15 cellular contexts compared by ENCODE assay signal in the genomic region with DNA sequence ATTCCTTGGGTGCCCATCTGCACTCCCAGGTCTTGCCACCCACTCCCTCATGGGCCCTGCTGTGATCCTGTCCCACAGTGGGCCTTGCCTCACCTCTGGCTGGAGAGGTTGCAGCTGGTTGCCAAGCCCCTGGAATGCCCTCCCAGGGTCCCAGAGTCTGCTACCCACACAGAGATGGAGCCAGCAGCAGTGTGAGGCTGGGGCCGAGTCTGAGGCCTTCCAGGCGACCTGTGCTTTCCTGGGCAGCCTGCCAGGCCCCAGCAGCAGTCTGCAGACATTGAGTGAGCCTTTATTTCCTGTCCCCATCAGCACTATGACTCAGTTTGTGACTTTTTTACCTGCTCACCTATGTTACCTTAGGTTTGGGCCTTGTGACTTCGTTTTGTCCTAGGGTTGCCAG. TPM values are rescaled to one million over a fixed set of nuclear protein-coding genes. Genes with fewer than 3 reads are reported as not detected.
DNase-seq lines count a peak whose midpoint lies in the region; ATAC-seq and TF ChIP-seq lines count a peak whose summit lies in the region.
"Had no signal": no experiment of that assay in that cellular context is flagged by ENCODE, and none has a peak within 500 bp of the region (broad histone marks: within the 10 kb centered on the region; RNA-seq: fewer than 3 reads in every experiment).

No MANE protein-coding gene starts in this region.

- H3K9me2 ChIP-seq in Loucy (replicated peaks; ENCODE audit: low read depth, low read length): no peaks in the 10 kb centered on the region

- peaks cover 5% of the 10 kb centered on the region for H3K9me3 Mint-ChIP-seq in osteocyte (ENCODE audit: unreplicated experiment)
- H3K9me3 Mint-ChIP-seq: activated naive CD4-positive, alpha-beta T cell treated with anti-CD3 and anti-CD28 coated beads, Interleukin-2, amount 10 ng/mL, durations not matched to agents 7 days and 5 days had no signal

- no peak overlapping the region for H3K4me2 ChIP-seq in Loucy (ENCODE audit: low read depth, low read length, poor library complexity, severe bottlenecking)

- no peaks in the 10 kb centered on the region for H3K27me3 Mint-ChIP-seq in osteocyte (ENCODE audit: unreplicated experiment)
- H3K27me3 Mint-ChIP-seq: activated naive CD4-positive, alpha-beta T cell treated with anti-CD3 and anti-CD28 coated beads, Interleukin-2, amount 10 ng/mL, durations not matched to agents 7 days and 5 days had no signal

- H3K9ac ChIP-seq in Loucy (ENCODE audit: low read depth, low read length, poor library complexity, severe bottlenecking): peak overlapping the region; percentile 9

- H3K4me3 ChIP-seq in Loucy (ENCODE audit: low read length, poor library complexity, severe bottlenecking) (no peak overlapping the region), astrocyte of the spinal cord (ENCODE audit: low read depth, low read length) (no peak overlapping the region)
- H3K4me3 ChIP-seq: gastroesophageal sphincter, lower lobe of right lung had no signal

- H3K4me1 ChIP-seq in Loucy (ENCODE audit: insufficient read depth, low read length, poor library complexity, severe bottlenecking): peaks cover 12% of the 10 kb centered on the region
- H3K4me1 ChIP-seq: lower lobe of right lung had no signal

- no peaks in the 10 kb centered on the region for H3K36me3 Mint-ChIP-seq in osteocyte (ENCODE audit: unreplicated experiment)

- H3K4me3 Mint-ChIP-seq in osteocyte (ENCODE audit: unreplicated experiment): no peak overlapping the region
- H3K4me3 Mint-ChIP-seq: activated naive CD4-positive, alpha-beta T cell treated with anti-CD3 and anti-CD28 coated beads, Interleukin-2, amount 10 ng/mL, durations not matched to agents 7 days and 5 days; T-cell had no signal

- ATAC-seq in HG03025 (IDR thresholded peaks at IDR 0.05; ENCODE audit: low FRiP score, unreplicated experiment): no peak
- ATAC-seq: gastroesophageal sphincter had no signal

- H3F3A ChIP-seq in Loucy (ENCODE audit: low read depth): no peaks in the 10 kb centered on the region

- no peak for TF ChIP-seq CTCF in Loucy (conservative IDR thresholded peaks at IDR 0.05; ENCODE audit: low read length)
- no peak for TF ChIP-seq CTCF in astrocyte of the spinal cord (IDR thresholded peaks at IDR 0.05; ENCODE audit: low read depth, low read length)
- no peak for TF ChIP-seq CTCF in osteocyte (IDR thresholded peaks at IDR 0.05)

- DNase-seq in DMS 273 (lab: John Stamatoyannopoulos, UW; ENCODE audit: unreplicated experiment) (peak; percentile 36), DMS 273 treated with DMSO at 0.1 percent for 48 hours (lab: John Stamatoyannopoulos, UW) (no peak), astrocyte of the spinal cord (ENCODE audit: low read depth, low spot score) (peak; percentile 35), osteocyte (ENCODE audit: extremely low spot score, unreplicated experiment) (no peak), NOMO-1 treated with dmso at 0.1 percent for 144 hours (lab: John Stamatoyannopoulos, UW; ENCODE audit: unreplicated experiment) (no peak)
- no peak for DNase-seq in stimulated activated naive CD4-positive, alpha-beta T cell (lab: John Stamatoyannopoulos, UW)
- DNase-seq: activated naive CD4-positive, alpha-beta T cell treated with anti-CD3 and anti-CD28 coated beads, Interleukin-2, amount 10 ng/mL, durations not matched to agents 7 days and 5 days; Kasumi-1; lower lobe of right lung; NCI-H774; stimulated activated CD4-positive, alpha-beta T cell treated with anti-CD3 and anti-CD28 coated beads, Interleukin-4, amount 100 ng/mL, for 1 hour had no signal

- H3K4me1 Mint-ChIP-seq in osteocyte (ENCODE audit: unreplicated experiment): peaks cover 32% of the 10 kb centered on the region
- H3K4me1 Mint-ChIP-seq: activated naive CD4-positive, alpha-beta T cell treated with anti-CD3 and anti-CD28 coated beads, Interleukin-2, amount 10 ng/mL, durations not matched to agents 7 days and 5 days had no signal

- no peaks in the 10 kb centered on the region for H3K27me3 ChIP-seq in Loucy (ENCODE audit: insufficient read depth, low read length, poor library complexity, severe bottlenecking)
- H3K27me3 ChIP-seq: gastroesophageal sphincter had no signal

- in situ Hi-C loops in astrocyte of the spinal cord (cut with HindIII; ENCODE audit: low sequenced_read_pairs): no loop called here

- peak overlapping the region; percentile 81 for H3K27ac Mint-ChIP-seq in osteocyte (ENCODE audit: unreplicated experiment)
- H3K27ac Mint-ChIP-seq: activated naive CD4-positive, alpha-beta T cell treated with anti-CD3 and anti-CD28 coated beads, Interleukin-2, amount 10 ng/mL, durations not matched to agents 7 days and 5 days; T-cell had no signal

- no peaks in the 10 kb centered on the region for H3K9me3 ChIP-seq in Loucy (ENCODE audit: insufficient read depth, low read depth, low read length)
- H3K9me3 ChIP-seq: gastroesophageal sphincter, lower lobe of right lung had no signal

- H2AFZ ChIP-seq in Loucy (ENCODE audit: low read length): peak overlapping the region; percentile 31; the same call in 1 of the 2 replicates

- H4K20me1 ChIP-seq in Loucy (ENCODE audit: insufficient read depth, low read length, poor library complexity, severe bottlenecking): no peaks in the 10 kb centered on the region

- H3K79me2 ChIP-seq in Loucy (ENCODE audit: insufficient read depth, low read length): no peaks in the 10 kb centered on the region

- no peaks in the 10 kb centered on the region for H3K36me3 ChIP-seq in Loucy (ENCODE audit: insufficient read depth, low read length)
- H3K36me3 ChIP-seq: gastroesophageal sphincter, lower lobe of right lung had no signal

RNA-seq across cellular contexts. Expression of a gene that starts 25.0 kb away (rescaled TPM):
- 3.1 and 3.5 TPM in 2 replicates for total RNA-seq in osteocyte

Comparison
In these comparisons a context has a peak if more than half of its experiments do, and no peak if none do; other contexts are left out.
1. DNase-seq: peak in DMS 273 (single experiment) and astrocyte of the spinal cord (single experiment); none in DMS 273 treated with DMSO at 0.1 percent for 48 hours (single experiment), osteocyte (single experiment), NOMO-1 treated with dmso at 0.1 percent for 144 hours (single experiment) and stimulated activated naive CD4-positive, alpha-beta T cell (0 of 6).